10 cellular contexts compared by ENCODE assay signal in genomic region chr16:50611332-50611934, GRCh38.
DNase-seq lines count a peak whose midpoint lies in the region; TF ChIP-seq lines count a peak whose summit lies in the region.
"Had no signal": no experiment of that assay in that cellular context is flagged by ENCODE, and none has a peak within 500 bp of the region (broad histone marks: within the 10 kb centered on the region; RNA-seq: fewer than 3 reads in every experiment).

No MANE protein-coding gene starts in this region.

- H3K9me3 ChIP-seq in NT2/D1 (ENCODE audit: insufficient read depth, low read length), result no peaks in the 10 kb centered on the region
- no peaks in the 10 kb centered on the region for H3K9me3 ChIP-seq in endodermal cell (ENCODE audit: control insufficient read depth, low read length)
- H3K9me3 ChIP-seq: ovary had no signal

- no peaks in the 10 kb centered on the region for H3K27me3 Mint-ChIP-seq in endodermal cell (ENCODE audit: insufficient read depth)

- no peak overlapping the region for H3K4me3 Mint-ChIP-seq in endodermal cell
- H3K4me3 Mint-ChIP-seq: activated T-cell treated with anti-CD3 and anti-CD28 coated beads, Interleukin-2, amount 50 U/mL, for 4 hours; immature natural killer cell had no signal

- H3K27ac ChIP-seq in endodermal cell (ENCODE audit: low read depth, low read length), result no peak overlapping the region
- H3K27ac ChIP-seq: ovary had no signal

- H3K4me3 ChIP-seq in GM12875 (ENCODE audit: low read depth, low read length) (no peak overlapping the region), NT2/D1 (ENCODE audit: insufficient read length, low read depth) (no peak overlapping the region), endodermal cell (ENCODE audit: low read length) (no peak overlapping the region)
- H3K4me3 ChIP-seq: ovary had no signal

- DNase-seq in NT2/D1 (ENCODE audit: low read depth, low spot score) (no peak), endodermal cell (no peak), renal cortical epithelial cell (ENCODE audit: low read depth) (peak; percentile 7), NCI-H2171 (lab: John Stamatoyannopoulos, UW) (no peak), inferior parietal cortex (ENCODE audit: extremely low spot score) (no peak), hippocampal formation (lab: John Stamatoyannopoulos, UW) (no peak)
- DNase-seq: activated T-cell treated with anti-CD3 and anti-CD28 coated beads, Interleukin-2, amount 50 U/mL, for 4 hours; immature natural killer cell; ovary had no signal

- peak overlapping the region; percentile 9 for H3K27ac Mint-ChIP-seq in endodermal cell

- H3K4me1 Mint-ChIP-seq in endodermal cell, result peaks cover 12% of the 10 kb centered on the region
- H3K4me1 Mint-ChIP-seq: immature natural killer cell had no signal

- no peaks in the 10 kb centered on the region for H3K9me3 Mint-ChIP-seq in endodermal cell
- H3K9me3 Mint-ChIP-seq: activated T-cell treated with anti-CD3 and anti-CD28 coated beads, Interleukin-2, amount 50 U/mL, for 4 hours; immature natural killer cell had no signal

- H3K27me3 ChIP-seq in NT2/D1 (ENCODE audit: insufficient read depth, insufficient read length), result no peaks in the 10 kb centered on the region
- H3K27me3 ChIP-seq in endodermal cell (ENCODE audit: control insufficient read depth, insufficient read depth, low read length, poor library complexity, severe bottlenecking), result no peaks in the 10 kb centered on the region
- H3K27me3 ChIP-seq: ovary had no signal

- H3K36me3 Mint-ChIP-seq in endodermal cell (ENCODE audit: low read depth), result no peaks in the 10 kb centered on the region
- H3K36me3 Mint-ChIP-seq: immature natural killer cell had no signal

- 88 to 90% methylated on average over 5 to 9 of the region's 9 CpGs for WGBS in endodermal cell (ENCODE audit: insufficient coverage in 1 of 2, insufficient read length in 1 of 2), 2 experiments

- TF ChIP-seq CTCF in GM12875 (IDR thresholded peaks at IDR 0.05; ENCODE audit: borderline replicate concordance, insufficient read depth, low read depth, low read length) (0 out of 2 replicates have a peak, but pooled peaks have one; percentile 24), endodermal cell (conservative IDR thresholded peaks at IDR 0.05) (no peak)

- H3K4me1 ChIP-seq in NT2/D1 (ENCODE audit: insufficient read depth, insufficient read length) (peaks cover 13% of the 10 kb centered on the region), endodermal cell (ENCODE audit: control insufficient read depth, insufficient read depth, low read length) (no peaks in the 10 kb centered on the region)

- H3K9ac ChIP-seq in NT2/D1 (ENCODE audit: insufficient read length, low read depth) (peak overlapping the region; percentile 9), endodermal cell (ENCODE audit: extremely low read depth, low read length, poor library complexity, severe bottlenecking) (no peak overlapping the region)

- peaks cover 60% of the 10 kb centered on the region for H3K36me3 ChIP-seq in NT2/D1 (ENCODE audit: insufficient read depth, insufficient read length, low read length)
- peaks cover 4% of the 10 kb centered on the region for H3K36me3 ChIP-seq in endodermal cell (ENCODE audit: control insufficient read depth, insufficient read depth, low read length)
- H3K36me3 ChIP-seq: ovary had no signal
